ENCODE assay signal across 1 cellular context in genomic region chr10:5448333-5449048, GRCh38.
TF ChIP-seq lines count a peak whose summit lies in the region.

No MANE protein-coding gene starts in this region.

TF ChIP-seq in K562, 482 proteins besides CTCF, POLR2A, EP300 and RAD21:
- no peak for TF ChIP-seq ZNF133 (CRISPR knock-in tag; IDR thresholded peaks at IDR 0.05)
- peak; percentile 24 to 31; a peak in 3 of 4 replicates for TF ChIP-seq MLLT1 (IDR thresholded peaks at IDR 0.05)
- 0 out of 2 replicates have a peak, but pooled peaks have one; percentile 14 for TF ChIP-seq ZFX (CRISPR knock-in tag; IDR thresholded peaks at IDR 0.05)
- TF ChIP-seq MIER1 (IDR thresholded peaks at IDR 0.05; ENCODE audit: low read depth) = no peak
- peak; percentile 66 for TF ChIP-seq CHD1 (IDR thresholded peaks at IDR 0.05; ENCODE audit: low read length)
- no peak for TF ChIP-seq HDAC6 (IDR thresholded peaks at IDR 0.05; ENCODE audit: low read depth, low read length)
- 0 out of 2 replicates have a peak, but pooled peaks have one; percentile 37 for TF ChIP-seq PML (IDR thresholded peaks at IDR 0.05; ENCODE audit: low read length)
- 0 out of 2 replicates have a peak, but pooled peaks have one; percentile 14 for TF ChIP-seq GABPA (tag; conservative IDR thresholded peaks at IDR 0.05; ENCODE audit: low read depth)
- TF ChIP-seq KAT7 (CRISPR knock-in tag; IDR thresholded peaks at IDR 0.05; ENCODE audit: borderline replicate concordance) = 0 out of 2 replicates have a peak, but pooled peaks have one; percentile 43
- TF ChIP-seq SIN3A (IDR thresholded peaks at IDR 0.05; ENCODE audit: borderline replicate concordance in 2 of 2, control insufficient read depth in 1 of 2, low read depth in 2 of 2, low read length in 2 of 2) = 0 out of 4 replicates have a peak, but pooled peaks of 1 of the 2 experiments have one; percentile 38
